In the genomic region with DNA sequence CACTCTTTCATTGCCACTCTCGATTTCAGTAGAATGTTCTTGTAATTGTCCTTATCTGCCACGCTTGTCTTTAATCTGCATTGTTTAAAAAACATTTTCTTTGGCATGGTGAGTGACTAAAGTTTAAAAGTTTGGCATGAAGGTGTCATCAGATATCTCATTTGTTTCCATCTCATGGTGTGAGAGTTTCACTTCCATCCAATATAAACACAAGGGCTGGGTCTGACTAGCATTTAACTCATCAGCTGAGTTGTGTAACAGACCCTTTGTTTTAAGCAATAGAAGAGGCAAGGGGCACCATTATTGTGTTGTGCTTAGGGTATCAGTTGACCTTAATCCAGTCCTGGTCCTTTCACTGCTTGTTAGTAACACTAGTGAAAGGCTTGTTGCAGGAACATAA, we compare ENCODE assay signal across 24 cellular contexts. TPM values are rescaled to one million over a fixed set of nuclear protein-coding genes. Genes with fewer than 3 reads are reported as not detected.
DNase-seq lines count a peak whose midpoint lies in the region; ATAC-seq and TF ChIP-seq lines count a peak whose summit lies in the region.
"Had no signal": no experiment of that assay in that cellular context is flagged by ENCODE, and none has a peak within 500 bp of the region (broad histone marks: within the 10 kb centered on the region; RNA-seq: fewer than 3 reads in every experiment).

No MANE protein-coding gene starts in this region.

- ATAC-seq in left lung, result no peak
- no peak for ATAC-seq in GM18517 (IDR thresholded peaks at IDR 0.05; ENCODE audit: unreplicated experiment)
- ATAC-seq: A549; activated CD8-positive, alpha-beta T cell treated with anti-CD3 and anti-CD28 coated beads, Interleukin-2, amount 10 ng/mL, durations not matched to agents 7 days and 5 days; stimulated activated naive B cell treated with anti-CD40 and anti-IgM and Interleukin-4, amounts not matched to agents 10 μg/mL and 1 μg/mL and 100 μg/mL, for 72 hours had no signal

- H3K4me1 Mint-ChIP-seq in CD14-positive monocyte, result peaks cover 52% of the 10 kb centered on the region
- no peaks in the 10 kb centered on the region for H3K4me1 Mint-ChIP-seq in endothelial cell (ENCODE audit: unreplicated experiment)
- H3K4me1 Mint-ChIP-seq: memory B cell had no signal

- H3K27ac Mint-ChIP-seq in CD14-positive monocyte (peak overlapping the region; percentile 36 to 93 (median 84)), endothelial cell (ENCODE audit: unreplicated experiment) (no peak overlapping the region)
- H3K27ac Mint-ChIP-seq: activated CD8-positive, alpha-beta T cell treated with anti-CD3 and anti-CD28 coated beads, Interleukin-2, amount 10 ng/mL, durations not matched to agents 7 days and 5 days; memory B cell; stimulated activated naive B cell treated with anti-CD40 and anti-IgM and Interleukin-4, amounts not matched to agents 10 μg/mL and 1 μg/mL and 100 μg/mL, for 72 hours had no signal

- intact Hi-C loops in CD14-positive monocyte (cut with micrococcal nuclease), result no loop called here
- intact Hi-C loops in left lung (cut with DNase I), result no loop called here

- H3K4me3 ChIP-seq in brain microvascular endothelial cell (ENCODE audit: low read depth, low read length), result no peak overlapping the region
- H3K4me3 ChIP-seq in fibroblast of pulmonary artery (replicated peaks; ENCODE audit: low read depth, low read length), result no peak overlapping the region
- no peak overlapping the region for H3K4me3 ChIP-seq in left lung
- H3K4me3 ChIP-seq: A549, smooth muscle cell, testis had no signal

- H3K27me3 Mint-ChIP-seq in CD14-positive monocyte (ENCODE audit: low read depth in 3 of 3), result peaks cover 0 to 5% (median 0%) of the 10 kb centered on the region in 3 donors
- H3K27me3 Mint-ChIP-seq in endothelial cell (ENCODE audit: unreplicated experiment), result peaks cover 3% of the 10 kb centered on the region

- H3K4me3 Mint-ChIP-seq in CD14-positive monocyte, result no peak overlapping the region
- no peak overlapping the region for H3K4me3 Mint-ChIP-seq in endothelial cell (ENCODE audit: unreplicated experiment)
- H3K4me3 Mint-ChIP-seq: activated CD8-positive, alpha-beta T cell treated with anti-CD3 and anti-CD28 coated beads, Interleukin-2, amount 10 ng/mL, durations not matched to agents 7 days and 5 days; memory B cell; stimulated activated naive B cell treated with anti-CD40 and anti-IgM and Interleukin-4, amounts not matched to agents 10 μg/mL and 1 μg/mL and 100 μg/mL, for 72 hours had no signal

- H3K27ac ChIP-seq in brain microvascular endothelial cell (no peak overlapping the region), left lung (no peak overlapping the region)
- H3K27ac ChIP-seq: A549, testis had no signal

- DNase-seq in CD14-positive monocyte (ENCODE audit: low spot score) (no peak), MV-4-11 (lab: John Stamatoyannopoulos, UW) (peak; percentile 88), brain microvascular endothelial cell (peak; percentile 12), fibroblast of pulmonary artery (ENCODE audit: low read depth) (peak; percentile 34), endothelial cell (ENCODE audit: low spot score) (no peak), left lung (no peak), NCI-H146 (lab: John Stamatoyannopoulos, UW) (no peak)
- DNase-seq: activated CD8-positive, alpha-beta T cell treated with anti-CD3 and anti-CD28 coated beads, Interleukin-2, amount 10 ng/mL, durations not matched to agents 7 days and 5 days; activated gamma-delta T cell; Caco-2; dermis blood vessel endothelial cell; GOT3; kidney glomerular epithelial cell; NCI-H1436 treated with DMSO at 0.1 percent for 48 hours; NCI-H526 treated with DMSO at 0.1 percent for 48 hours; nucleus accumbens; stimulated activated CD4-positive, alpha-beta T cell treated with anti-CD3 and anti-CD28 coated beads, Interleukin-2, amount 100 ng/mL, for 48 hours; stimulated activated naive B cell treated with anti-CD40 and anti-IgM and Interleukin-4, amounts not matched to agents 10 μg/mL and 1 μg/mL and 100 μg/mL, for 72 hours; testis had no signal

- H3K36me3 Mint-ChIP-seq in CD14-positive monocyte, result peaks cover 3% of the 10 kb centered on the region in 2 donors
- H3K36me3 Mint-ChIP-seq in endothelial cell (ENCODE audit: low read depth, unreplicated experiment), result no peaks in the 10 kb centered on the region

- H3K9me3 Mint-ChIP-seq in CD14-positive monocyte, result peaks cover 11 to 16% (median 13%) of the 10 kb centered on the region in 7 donors
- H3K9me3 Mint-ChIP-seq in endothelial cell (ENCODE audit: unreplicated experiment), result peaks cover 9% of the 10 kb centered on the region

- H3K27me3 ChIP-seq in brain microvascular endothelial cell (replicated peaks) (no peaks in the 10 kb centered on the region), left lung (no peaks in the 10 kb centered on the region)
- H3K27me3 ChIP-seq: testis had no signal

- H3K36me3 ChIP-seq in brain microvascular endothelial cell (replicated peaks) (no peaks in the 10 kb centered on the region), left lung (no peaks in the 10 kb centered on the region)

- TF ChIP-seq CTCF in CD14-positive monocyte (IDR thresholded peaks at IDR 0.05), result no peak
- no peak for TF ChIP-seq CTCF in brain microvascular endothelial cell (IDR thresholded peaks at IDR 0.05; ENCODE audit: low read depth, low read length, missing control alignments)
- TF ChIP-seq CTCF in fibroblast of pulmonary artery (IDR thresholded peaks at IDR 0.05; ENCODE audit: low read length, missing control alignments), result no peak
- TF ChIP-seq CTCF in endothelial cell (IDR thresholded peaks at IDR 0.05; ENCODE audit: unreplicated experiment), result no peak
- TF ChIP-seq CTCF in left lung (IDR thresholded peaks at IDR 0.05), result no peak

- no peaks in the 10 kb centered on the region for H3K4me1 ChIP-seq in left lung
- H3K4me1 ChIP-seq: Caco-2, testis had no signal

- in situ Hi-C loops in brain microvascular endothelial cell (cut with HindIII; ENCODE audit: low pct_ligation_motif_present, low sequenced_read_pairs), result no loop called here

- peaks cover 0 to 12% of the 10 kb centered on the region in 2 donors for H3K9me3 ChIP-seq in left lung
- H3K9me3 ChIP-seq: testis had no signal

RNA-seq across cellular contexts. Expression of gene IL12A, which starts 49.9 kb away (rescaled TPM):
- under 1 TPM in 1 of 2 donors, not detected in 1; 0.24 TPM for polyA plus RNA-seq in CD14-positive monocyte
- total RNA-seq in endothelial cell (ENCODE audit: unreplicated experiment) (0.67 TPM), left lung (under 1 TPM; 0.61 to 0.81 TPM)
- total RNA-seq: activated CD8-positive, alpha-beta T cell treated with anti-CD3 and anti-CD28 coated beads, Interleukin-2, amount 10 ng/mL, durations not matched to agents 7 days and 5 days; OCI-LY7 had no signal
- polyA plus RNA-seq: smooth muscle cell had no signal

Comparison
In these comparisons a context has a peak if more than half of its experiments do, and no peak if none do; other contexts are left out.
1. DNase-seq: peak in MV-4-11 (single experiment), brain microvascular endothelial cell (single experiment) and fibroblast of pulmonary artery (single experiment); none in CD14-positive monocyte (single experiment), endothelial cell (single experiment), left lung (0 of 2) and NCI-H146 (single experiment).